ENCODE assay signal across 24 cellular contexts in the genomic region with DNA sequence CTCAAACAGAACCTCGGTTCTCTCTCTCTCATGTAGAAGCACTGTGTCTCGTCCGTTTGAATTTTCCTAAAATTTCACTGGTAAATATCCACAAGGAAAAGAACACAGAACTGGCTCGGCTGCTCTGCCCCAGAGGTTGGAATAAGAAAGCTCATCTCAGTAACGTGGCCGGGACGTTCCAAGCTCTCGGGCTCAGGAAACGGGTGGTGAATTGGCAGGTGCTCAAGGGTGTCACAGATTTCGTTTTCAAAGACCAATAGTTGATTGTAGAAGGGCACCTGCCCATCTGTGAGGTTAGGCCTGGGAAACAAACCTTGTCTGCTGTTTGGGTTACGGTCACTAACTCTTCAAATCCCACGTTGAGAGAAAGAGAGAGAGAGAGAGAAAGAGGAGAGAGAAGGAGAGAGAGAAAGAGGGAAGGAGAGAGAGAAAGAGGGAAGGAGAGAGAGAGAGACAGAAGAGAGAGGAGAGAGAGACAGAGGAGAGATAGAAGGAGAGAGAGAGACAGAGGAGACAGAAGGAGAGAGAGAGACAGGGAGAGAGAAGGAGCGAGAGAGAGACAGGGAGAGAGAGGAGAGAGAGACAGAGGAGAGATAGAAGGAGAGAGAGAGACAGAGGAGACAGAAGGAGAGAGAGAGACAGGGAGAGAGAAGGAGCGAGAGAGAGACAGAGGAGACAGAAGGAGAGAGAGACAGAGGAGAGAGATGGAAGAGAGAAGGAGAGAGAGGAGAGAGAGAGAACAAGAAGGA.
"Had no signal": no experiment of that assay in that cellular context is flagged by ENCODE, and none has a peak within 500 bp of the region (broad histone marks: within the 10 kb centered on the region; RNA-seq: fewer than 3 reads in every experiment).

No MANE protein-coding gene starts in this region.

- ATAC-seq: activated naive CD4-positive, alpha-beta T cell treated with anti-CD3 and anti-CD28 coated beads, Interleukin-2, amount 50 U/mL, for 72 hours; gastroesophageal sphincter; heart left ventricle; naive thymus-derived CD8-positive, alpha-beta T cell; stimulated activated naive B cell treated with anti-CD40 and anti-IgM and Interleukin-4, amounts not matched to agents 10 μg/mL and 1 μg/mL and 100 μg/mL, for 72 hours had no signal

- DNase-seq: activated CD4-positive, alpha-beta T cell treated with anti-CD3 and anti-CD28 coated beads, Interleukin-2, amount 50 U/mL, for 1 hour; activated CD4-positive, CD25-positive, alpha-beta regulatory T cell treated with anti-CD3 and anti-CD28 coated beads, Interleukin-2, amount 50 U/mL, for 72 hours; activated CD8-positive, alpha-beta memory T cell treated with anti-CD3 and anti-CD28 coated beads for 24 hours; activated CD8-positive, alpha-beta memory T cell treated with anti-CD3 and anti-CD28 coated beads, Interleukin-2, amount 50 U/mL, for 48 hours; activated gamma-delta T cell; activated T-cell treated with anti-CD3 and anti-CD28 coated beads, Interleukin-2, amount 50 U/mL, for 48 hours; cerebellar nuclear complex; effector CD4-positive, alpha-beta T cell; heart left ventricle; immature natural killer cell; mesendoderm; naive thymus-derived CD8-positive, alpha-beta T cell; nucleus accumbens; posterior cingulate gyrus; retina; spleen; stimulated activated naive B cell treated with anti-CD40 and anti-IgM and Interleukin-4, amounts not matched to agents 10 μg/mL and 1 μg/mL and 100 μg/mL, for 72 hours had no signal

- H3K4me3 ChIP-seq: adrenal gland, esophagus muscularis mucosa, gastroesophageal sphincter, heart left ventricle, spleen, thoracic aorta had no signal

- H3K36me3 ChIP-seq: adrenal gland, esophagus muscularis mucosa, gastroesophageal sphincter, heart left ventricle, spleen, thoracic aorta had no signal

- FAIRE-seq: bronchial epithelial cell, endothelial cell of umbilical vein had no signal

- H3K4me1 ChIP-seq: adrenal gland, esophagus muscularis mucosa, gastroesophageal sphincter, heart left ventricle, spleen had no signal

- H3K27ac ChIP-seq: adrenal gland, esophagus muscularis mucosa, gastroesophageal sphincter, heart left ventricle, spleen, thoracic aorta had no signal

- H3K9me3 ChIP-seq: adrenal gland, esophagus muscularis mucosa, gastroesophageal sphincter, heart left ventricle, thoracic aorta had no signal
